In the genomic region with DNA sequence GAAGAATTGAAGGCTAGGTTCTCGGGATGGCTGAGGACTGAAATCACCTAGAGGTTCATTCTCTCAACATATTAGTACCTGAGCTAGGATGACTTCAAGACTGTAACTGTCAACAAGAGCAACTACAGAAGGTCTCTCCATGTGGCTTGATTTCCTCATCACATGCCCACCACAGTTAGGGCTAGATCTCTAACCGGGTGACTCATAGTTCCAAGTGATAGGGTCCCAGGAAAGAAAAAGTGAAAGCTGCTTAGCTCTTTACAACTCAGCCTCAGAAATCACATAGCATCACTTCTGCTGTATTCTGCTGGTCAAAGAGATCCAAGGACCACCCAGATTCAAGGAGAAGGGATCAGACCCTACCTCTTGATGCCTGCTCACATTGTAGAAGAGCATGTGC, we compare ENCODE assay signal across 19 cellular contexts.
DNase-seq lines count a peak whose midpoint lies in the region; ATAC-seq and TF ChIP-seq lines count a peak whose summit lies in the region.
"Had no signal": no experiment of that assay in that cellular context is flagged by ENCODE, and none has a peak within 500 bp of the region (broad histone marks: within the 10 kb centered on the region; RNA-seq: fewer than 3 reads in every experiment).

No MANE protein-coding gene starts in this region.

- H3K27me3 ChIP-seq in fibroblast of lung (ENCODE audit: control insufficient read depth, insufficient read depth, low read length), result no peaks in the 10 kb centered on the region
- no peaks in the 10 kb centered on the region for H3K27me3 ChIP-seq in mesendoderm (ENCODE audit: insufficient read depth, low read length, poor library complexity)
- H3K27me3 ChIP-seq: SJSA1 had no signal

- ATAC-seq in GM21576 (IDR thresholded peaks at IDR 0.05; ENCODE audit: unreplicated experiment) (no peak), GM19328 (IDR thresholded peaks at IDR 0.05; ENCODE audit: unreplicated experiment) (no peak), HG03095 (IDR thresholded peaks at IDR 0.05; ENCODE audit: unreplicated experiment) (no peak)
- ATAC-seq: K562, Panc1 had no signal

- no peak overlapping the region for H2AFZ ChIP-seq in fibroblast of lung (ENCODE audit: low read length)

- no peak overlapping the region for H3K23ac ChIP-seq in mesendoderm (ENCODE audit: low read length)

- H2BK120ac ChIP-seq in mesendoderm (ENCODE audit: low read depth, low read length), result no peak overlapping the region

- H3K27ac ChIP-seq in fibroblast of lung (ENCODE audit: insufficient read depth, low read length), result no peak overlapping the region
- no peak overlapping the region for H3K27ac ChIP-seq in mesendoderm (ENCODE audit: low read depth, low read length)
- H3K27ac ChIP-seq: C4-2B, SJSA1 had no signal

- H4K8ac ChIP-seq in mesendoderm (ENCODE audit: low read depth, low read length), result no peak overlapping the region

- peak; percentile 61 for DNase-seq in HT1080 (ENCODE audit: low read depth)
- DNase-seq in OCI-M1 (lab: John Stamatoyannopoulos, UW), result peak; percentile 79
- DNase-seq in fibroblast of lung (ENCODE audit: low read depth in 2 of 2), result peak; percentile 13 to 23
- DNase-seq in mesendoderm, result peak; percentile 1
- no peak for DNase-seq in stimulated activated CD8-positive, alpha-beta memory T cell treated with anti-CD3 and anti-CD28 coated beads, Interleukin-4, amount 100 ng/mL, for 48 hours
- DNase-seq: ACHN, DMS79, H9, NCI-H1694 treated with DMSO at 0.1 percent for 48 hours, NCI-H2107, NCI-H510A treated with DMSO at 0.1 percent for 48 hours, NCI-H82 had no signal

- no peak overlapping the region for H2AK5ac ChIP-seq in mesendoderm (ENCODE audit: low read length)

- H3K4ac ChIP-seq in mesendoderm (ENCODE audit: low read depth, low read length), result no peak overlapping the region

- H2BK5ac ChIP-seq in mesendoderm (ENCODE audit: low read length), result no peak overlapping the region

- no peak overlapping the region for H3K56ac ChIP-seq in mesendoderm (ENCODE audit: low read length)

- no peak overlapping the region for H4K5ac ChIP-seq in mesendoderm (ENCODE audit: low read length)

- no peaks in the 10 kb centered on the region for H3K4me1 ChIP-seq in fibroblast of lung (ENCODE audit: control insufficient read depth, extremely low read depth, insufficient read depth, low read length)
- no peaks in the 10 kb centered on the region for H3K4me1 ChIP-seq in mesendoderm (ENCODE audit: control insufficient read depth, low read depth, low read length)
- H3K4me1 ChIP-seq: SJSA1 had no signal

- H4K20me1 ChIP-seq in fibroblast of lung (ENCODE audit: control insufficient read depth, extremely low read depth, insufficient read depth, low read length), result no peaks in the 10 kb centered on the region

- WGBS in mesendoderm (ENCODE audit: extremely low coverage, insufficient coverage, low lambda C conversion rate), result no CpG with 5 or more reads among the region's 2 CpGs

- H3K4me2 ChIP-seq in fibroblast of lung (ENCODE audit: extremely low read depth, insufficient read depth, low read length) (no peak overlapping the region), mesendoderm (ENCODE audit: low read length) (no peak overlapping the region)

- TF ChIP-seq CTCF in fibroblast of lung (conservative IDR thresholded peaks at IDR 0.05 in 1 of 2, IDR thresholded peaks at IDR 0.05 in 1 of 2; ENCODE audit: low read depth in 1 of 2, low read length in 2 of 2), result no peak

- no peak overlapping the region for H2BK15ac ChIP-seq in mesendoderm (replicated peaks; ENCODE audit: low read depth)

- H3K9me3 ChIP-seq in fibroblast of lung (ENCODE audit: control insufficient read depth, insufficient read depth, low read depth, low read length), result no peaks in the 10 kb centered on the region
- H3K9me3 ChIP-seq: SJSA1 had no signal

- H3K36me3 ChIP-seq in fibroblast of lung (ENCODE audit: control insufficient read depth, insufficient read depth, low read length), result no peaks in the 10 kb centered on the region
- no peaks in the 10 kb centered on the region for H3K36me3 ChIP-seq in mesendoderm (ENCODE audit: control insufficient read depth, insufficient read depth, low read length)
- H3K36me3 ChIP-seq: SJSA1 had no signal

- H3K4me3 ChIP-seq in fibroblast of lung (replicated peaks in 1 of 4; ENCODE audit: control extremely low read depth in 1 of 4, insufficient read depth in 1 of 4, low read depth in 3 of 4, low read length in 4 of 4), result no peak overlapping the region
- H3K4me3 ChIP-seq in mesendoderm (ENCODE audit: low read length), result no peak overlapping the region
- H3K4me3 ChIP-seq: K562, SJSA1 had no signal

- H3K79me1 ChIP-seq in mesendoderm (ENCODE audit: low read length), result no peaks in the 10 kb centered on the region

- no peak overlapping the region for H3K18ac ChIP-seq in mesendoderm (ENCODE audit: low read length)

- H3K9ac ChIP-seq in fibroblast of lung (ENCODE audit: insufficient read depth, low read length) (no peak overlapping the region), mesendoderm (ENCODE audit: low read length) (no peak overlapping the region)

- H3K79me2 ChIP-seq in fibroblast of lung (ENCODE audit: control insufficient read depth, insufficient read depth, low read length), result no peaks in the 10 kb centered on the region
- H3K79me2 ChIP-seq in mesendoderm (ENCODE audit: control insufficient read depth, insufficient read depth, low read length), result no peaks in the 10 kb centered on the region
